8 cellular contexts compared by ENCODE assay signal in the genomic region with DNA sequence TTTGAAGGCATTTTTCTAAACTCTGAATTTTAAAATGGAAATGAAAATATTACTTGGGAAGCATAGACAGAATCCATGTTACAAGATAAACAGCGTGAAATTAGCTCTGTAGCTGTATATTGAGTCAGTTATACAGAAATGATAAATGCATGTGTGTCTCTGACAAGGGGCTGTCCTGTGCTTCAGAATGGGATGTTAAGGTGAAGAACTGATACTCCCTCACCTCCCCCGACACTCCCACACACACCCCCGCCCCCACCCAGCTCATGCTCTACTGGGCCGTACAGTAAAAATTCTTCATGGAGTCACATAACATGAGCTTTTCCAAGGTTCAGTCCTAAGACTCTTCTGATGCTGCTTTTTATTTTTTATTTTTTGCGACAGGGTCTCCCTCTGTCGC. TPM values are rescaled to one million over a fixed set of nuclear protein-coding genes. Genes with fewer than 3 reads are reported as not detected.
DNase-seq lines count a peak whose midpoint lies in the region; ATAC-seq, FAIRE-seq and TF ChIP-seq lines count a peak whose summit lies in the region.

No MANE protein-coding gene starts in this region.

- H3K4me3 ChIP-seq in GM12878, result no peak overlapping the region

- BruUV-seq in GM12878 (replicated peaks; lab: Mats Ljungman, UMichigan), result no TSS peak

- TF ChIP-seq POLR2A in GM12878 (IDR thresholded peaks at IDR 0.05; ENCODE audit: low read depth, low read length), result no peak

- no peak for FAIRE-seq in GM12878 (lab: Jason Lieb, UNC)

- H3K79me2 ChIP-seq in GM12878 (ENCODE audit: control insufficient read depth, insufficient read depth, low read length), result peaks cover 37% of the 10 kb centered on the region

- no peaks in the 10 kb centered on the region for H3K36me3 ChIP-seq in GM12878 (ENCODE audit: control insufficient read depth in 2 of 2, insufficient read depth in 2 of 2, low read length in 1 of 2)

- H3K4me2 ChIP-seq in GM12878 (ENCODE audit: control insufficient read depth, insufficient read depth), result peak overlapping the region; percentile 69; the same call in 1 of the 2 replicates

- POLR2A ChIA-PET in GM12878 (lab: Charles Lee), result no interaction called here

- 59% methylated on average over 5 of the region's 6 CpGs for WGBS in GM12878 (ENCODE audit: insufficient coverage, insufficient replicate concordance, low lambda C conversion rate, missing lambda C conversion rate)

- H3K27ac ChIP-seq in GM12878 (ENCODE audit: control insufficient read depth, insufficient read depth), result no peak overlapping the region

- H3K36me3 Mint-ChIP-seq in stimulated activated naive CD8-positive, alpha-beta T cell treated with anti-CD3 and anti-CD28 coated beads, Interleukin-15, Interleukin-2, amounts not matched to agents 100 ng/mL and 50 ng/mL, for 24 hours (ENCODE audit: low read depth), result peaks cover 24% of the 10 kb centered on the region
- H3K36me3 Mint-ChIP-seq in natural killer cell treated with Interleukin-12 subunit alpha and Interleukin-12 subunit beta and Interleukin-15 and Interleukin-18, amount 100 ng/mL, for 72 hours, result peaks cover 5% of the 10 kb centered on the region

- H3K27ac Mint-ChIP-seq in stimulated activated naive CD8-positive, alpha-beta T cell treated with anti-CD3 and anti-CD28 coated beads, Interleukin-15, Interleukin-2, amounts not matched to agents 100 ng/mL and 50 ng/mL, for 24 hours, result peak overlapping the region; percentile 61
- H3K27ac Mint-ChIP-seq in natural killer cell treated with Interleukin-12 subunit alpha and Interleukin-12 subunit beta and Interleukin-15 and Interleukin-18, amount 100 ng/mL, for 72 hours, result peak overlapping the region; percentile 81 to 99

- CTCF ChIA-PET in GM12878 (lab: Yijun Ruan, JAX), result no interaction called here

- no peak for DNase-seq in stimulated activated naive CD8-positive, alpha-beta T cell treated with anti-CD3 and anti-CD28 coated beads, Interleukin-15, Interleukin-2, amounts not matched to agents 100 U/mL and 50 U/mL, for 24 hours
- no peak for DNase-seq in GM12878 (ENCODE audit: low read depth, low spot score)
- DNase-seq in natural killer cell treated with Interleukin-12 subunit alpha and Interleukin-12 subunit beta and Interleukin-15 and Interleukin-18, amount 100 ng/mL, for 72 hours (ENCODE audit: low spot score), result no peak
- DNase-seq in NCI-H510A (lab: John Stamatoyannopoulos, UW), result no peak
- DNase-seq in NCI-H2081 treated with DMSO at 0.1 percent for 48 hours (lab: John Stamatoyannopoulos, UW), result no peak

- RAD21 ChIA-PET in GM12878 (lab: Charles Lee; ENCODE audit: unreplicated experiment), result no interaction called here

- no peaks in the 10 kb centered on the region for H4K20me1 ChIP-seq in GM12878 (ENCODE audit: control insufficient read depth, insufficient read depth)

- H2AFZ ChIP-seq in GM12878 (ENCODE audit: control insufficient read depth, low read depth, low read length), result peak overlapping the region; percentile 93

- H3K9ac ChIP-seq in GM12878 (ENCODE audit: control insufficient read depth, insufficient read depth, low read length), result no peak overlapping the region

- in situ Hi-C loops in GM12878 (cut with MboI), result no loop called here

- SMC1A ChIA-PET in GM12878 (lab: Charles Lee; ENCODE audit: uncharacterized antibody, unreplicated experiment), result no interaction called here

- intact Hi-C loops in GM12878 (cut with micrococcal nuclease; ENCODE audit: unreplicated experiment), result no loop called here

- H3K27me3 ChIP-seq in GM12878 (replicated peaks in 1 of 2; ENCODE audit: control insufficient read depth in 2 of 2, insufficient read depth in 2 of 2, low read length in 1 of 2), result no peaks in the 10 kb centered on the region

- no peaks in the 10 kb centered on the region for H3K9me3 Mint-ChIP-seq in stimulated activated naive CD8-positive, alpha-beta T cell treated with anti-CD3 and anti-CD28 coated beads, Interleukin-15, Interleukin-2, amounts not matched to agents 100 ng/mL and 50 ng/mL, for 24 hours
- H3K9me3 Mint-ChIP-seq in natural killer cell treated with Interleukin-12 subunit alpha and Interleukin-12 subunit beta and Interleukin-15 and Interleukin-18, amount 100 ng/mL, for 72 hours, result no peaks in the 10 kb centered on the region

- peak overlapping the region; percentile 94 for H3K4me3 Mint-ChIP-seq in stimulated activated naive CD8-positive, alpha-beta T cell treated with anti-CD3 and anti-CD28 coated beads, Interleukin-15, Interleukin-2, amounts not matched to agents 100 ng/mL and 50 ng/mL, for 24 hours
- H3K4me3 Mint-ChIP-seq in natural killer cell treated with Interleukin-12 subunit alpha and Interleukin-12 subunit beta and Interleukin-15 and Interleukin-18, amount 100 ng/mL, for 72 hours, result peak overlapping the region; percentile 96

- H3K9me3 ChIP-seq in GM12878 (replicated peaks; ENCODE audit: control insufficient read depth, insufficient read depth, low read length), result no peaks in the 10 kb centered on the region

- peaks cover 4% of the 10 kb centered on the region for H3K4me1 ChIP-seq in GM12878 (ENCODE audit: control insufficient read depth, insufficient read depth, low read length)

- no peak for ATAC-seq in stimulated activated naive CD8-positive, alpha-beta T cell treated with anti-CD3 and anti-CD28 coated beads, Interleukin-15, Interleukin-2, amounts not matched to agents 100 U/mL and 50 U/mL, for 24 hours
- ATAC-seq in GM12878, result no peak
- no peak for ATAC-seq in natural killer cell treated with Interleukin-12 subunit alpha and Interleukin-12 subunit beta and Interleukin-15 and Interleukin-18, amount 100 ng/mL, for 72 hours
- no peak for ATAC-seq in GM21717 (IDR thresholded peaks at IDR 0.05; ENCODE audit: unreplicated experiment)
- ATAC-seq in GM18520 (IDR thresholded peaks at IDR 0.05; ENCODE audit: unreplicated experiment), result no peak

- peaks cover 67% of the 10 kb centered on the region for H3K4me1 Mint-ChIP-seq in stimulated activated naive CD8-positive, alpha-beta T cell treated with anti-CD3 and anti-CD28 coated beads, Interleukin-15, Interleukin-2, amounts not matched to agents 100 ng/mL and 50 ng/mL, for 24 hours (ENCODE audit: low read depth)
- peaks cover 37 to 42% of the 10 kb centered on the region in 2 donors for H3K4me1 Mint-ChIP-seq in natural killer cell treated with Interleukin-12 subunit alpha and Interleukin-12 subunit beta and Interleukin-15 and Interleukin-18, amount 100 ng/mL, for 72 hours (ENCODE audit: low read depth in 2 of 2)

- no peak for TF ChIP-seq RAD21 in GM12878 (IDR thresholded peaks at IDR 0.05; ENCODE audit: insufficient read depth, low read depth, low read length)

- H3K27me3 Mint-ChIP-seq in stimulated activated naive CD8-positive, alpha-beta T cell treated with anti-CD3 and anti-CD28 coated beads, Interleukin-15, Interleukin-2, amounts not matched to agents 100 ng/mL and 50 ng/mL, for 24 hours, result no peaks in the 10 kb centered on the region
- H3K27me3 Mint-ChIP-seq in natural killer cell treated with Interleukin-12 subunit alpha and Interleukin-12 subunit beta and Interleukin-15 and Interleukin-18, amount 100 ng/mL, for 72 hours, result no peaks in the 10 kb centered on the region

- TF ChIP-seq EP300 in GM12878 (IDR thresholded peaks at IDR 0.05; ENCODE audit: borderline replicate concordance in 1 of 2, control insufficient read depth in 1 of 2, low read depth in 2 of 2, low read length in 2 of 2), result no peak

- TF ChIP-seq CTCF in GM12878 (IDR thresholded peaks at IDR 0.05 in 2 of 3, conservative IDR thresholded peaks at IDR 0.05 in 1 of 3; ENCODE audit: control insufficient read depth in 2 of 3, extremely low read depth in 1 of 3, insufficient read depth in 1 of 3, low read depth in 3 of 3, low read length in 3 of 3), result no peak

TF ChIP-seq in GM12878, 131 proteins besides CTCF, POLR2A, EP300 and RAD21:
- TF ChIP-seq TCF12 (IDR thresholded peaks at IDR 0.05; ENCODE audit: low read depth, low read length) (no peak), ZNF217 (IDR thresholded peaks at IDR 0.05) (no peak), KDM1A (IDR thresholded peaks at IDR 0.05; ENCODE audit: borderline replicate concordance) (no peak)

RNA-seq across cellular contexts. Expression of a gene that starts 0.9 kb away (rescaled TPM):
- 45.6 and 47.7 TPM in 2 replicates for total RNA-seq in GM12878 (2013; cell fraction: nucleolus; rRNA removed)
- total RNA-seq in GM12878 (2014; rRNA removed) (13.7 and 17.8 TPM in 2 replicates), GM12878 (2014; rRNA removed; fragmentation: Illumina TruSeq; extraction: Trizol) (18.3 and 19.7 TPM in 2 replicates), GM12878 (2021) (10.3 and 10.7 TPM in 2 replicates)
- polyA plus RNA-seq in GM12878 (2011; ENCODE audit: low read depth), result 10.2 TPM
- polyA plus RNA-seq in GM12878 (2011; rRNA removed) (19.3 and 28.5 TPM in 2 replicates), GM12878 (2014; fragmentation: Illumina TruSeq; extraction: Trizol) (17.3 and 23.4 TPM in 2 replicates), GM12878 (2014; fragmentation: Nextera tagmentation; extraction: Ambion mirVana) (1 to 10 TPM; 6.7 to 9.4 TPM), GM12878 (2014; rRNA removed) (13.6 and 17.0 TPM in 2 replicates), GM12878 (2016; fragmentation: Nextera tagmentation; extraction: Ambion mirVana) (10 to 100 TPM; 12.3 to 14.0 TPM)
- polyA plus RNA-seq in GM12878 (2011; cell fraction: cytosol; rRNA removed), result 5.6 and 6.5 TPM in 2 replicates
- polyA plus RNA-seq in GM12878 (2011; cell fraction: nucleus; rRNA removed), result 15.4 and 17.9 TPM in 2 replicates
- 11.7 and 12.6 TPM in 2 replicates for polyA plus RNA-seq in GM12878 (2012)
- 9.0 and 12.3 TPM in 2 replicates for polyA minus RNA-seq in GM12878 (2011; rRNA and poly(A)+ RNA removed)
- 1.3 and 5.1 TPM in 2 replicates for polyA minus RNA-seq in GM12878 (2011; cell fraction: cytosol; rRNA and poly(A)+ RNA removed)
- polyA minus RNA-seq in GM12878 (2011; cell fraction: nucleus; rRNA and poly(A)+ RNA removed), result 30.3 and 30.7 TPM in 2 replicates
- total RNA-seq in natural killer cell treated with Interleukin-12 subunit alpha and Interleukin-12 subunit beta and Interleukin-15 and Interleukin-18, amount 100 ng/mL, for 72 hours, result 10 to 100 TPM in 1 of 2 donors, 1 to 10 TPM in 1; 9.9 to 26.1 TPM
